In the genomic region with DNA sequence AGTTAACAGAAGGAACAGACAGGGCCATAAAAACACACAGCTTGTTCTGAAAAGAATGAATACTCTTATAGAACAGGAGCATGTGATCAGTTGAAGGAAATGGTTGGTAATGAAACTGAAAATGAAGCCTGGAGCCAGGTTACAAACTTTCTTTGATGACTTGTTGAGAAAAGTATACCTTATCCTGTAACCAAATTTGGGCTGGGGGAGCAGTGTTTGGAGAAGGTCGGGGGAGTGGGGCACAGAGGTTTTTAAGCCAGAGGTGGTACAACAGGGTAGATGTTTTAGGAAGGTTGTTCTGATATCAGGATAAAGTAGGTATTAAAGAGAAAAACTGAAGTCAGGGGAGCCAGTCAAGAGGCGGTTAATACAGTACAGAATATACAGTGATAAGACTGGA, we compare ENCODE assay signal across 10 cellular contexts. TPM values are rescaled to one million over a fixed set of nuclear protein-coding genes. Genes with fewer than 3 reads are reported as not detected.
DNase-seq lines count a peak whose midpoint lies in the region; ATAC-seq lines count a peak whose summit lies in the region.
"Had no signal": no experiment of that assay in that cellular context is flagged by ENCODE, and none has a peak within 500 bp of the region (broad histone marks: within the 10 kb centered on the region; RNA-seq: fewer than 3 reads in every experiment).

No MANE protein-coding gene starts in this region.

- H3K4me3 ChIP-seq in Jurkat, Clone E6-1 (ENCODE audit: low read length): no peak overlapping the region

- H3K27ac Mint-ChIP-seq in activated naive CD4-positive, alpha-beta T cell treated with anti-CD3 and anti-CD28 coated beads, Interleukin-2, amount 50 U/mL, for 24 hours: peak overlapping the region; percentile 97

- H3K9me3 Mint-ChIP-seq in activated naive CD4-positive, alpha-beta T cell treated with anti-CD3 and anti-CD28 coated beads, Interleukin-2, amount 50 U/mL, for 24 hours: no peaks in the 10 kb centered on the region

- H3K4me3 Mint-ChIP-seq in activated naive CD4-positive, alpha-beta T cell treated with anti-CD3 and anti-CD28 coated beads, Interleukin-2, amount 50 U/mL, for 24 hours: peak overlapping the region; percentile 71

- peaks cover 47% of the 10 kb centered on the region for H3K4me1 Mint-ChIP-seq in activated naive CD4-positive, alpha-beta T cell treated with anti-CD3 and anti-CD28 coated beads, Interleukin-2, amount 50 U/mL, for 24 hours

- H3K27me3 Mint-ChIP-seq in activated naive CD4-positive, alpha-beta T cell treated with anti-CD3 and anti-CD28 coated beads, Interleukin-2, amount 50 U/mL, for 24 hours: no peaks in the 10 kb centered on the region

- ATAC-seq in HG02759 (IDR thresholded peaks at IDR 0.05; ENCODE audit: unreplicated experiment): peak; percentile 95
- ATAC-seq in stimulated activated naive CD8-positive, alpha-beta T cell treated with anti-CD3 and anti-CD28 coated beads, Interleukin-15, Interleukin-2, amounts not matched to agents 100 U/mL and 50 U/mL, for 24 hours: peak; percentile 46
- ATAC-seq: foreskin keratinocyte had no signal

- DNase-seq in activated naive CD4-positive, alpha-beta T cell treated with anti-CD3 and anti-CD28 coated beads, Interleukin-2, amount 50 U/mL, for 16 hours: no peak
- DNase-seq in Jurkat, Clone E6-1 (ENCODE audit: low read depth, low spot score): peak; percentile 11
- DNase-seq in stimulated activated naive CD8-positive, alpha-beta T cell treated with anti-CD3 and anti-CD28 coated beads, Interleukin-15, Interleukin-2, amounts not matched to agents 100 U/mL and 50 U/mL, for 24 hours: no peak
- no peak for DNase-seq in NCI-H510A (lab: John Stamatoyannopoulos, UW)
- DNase-seq in SIG-M5 treated with dmso at 0.1 percent for 504 hours (lab: John Stamatoyannopoulos, UW; ENCODE audit: unreplicated experiment): no peak
- DNase-seq in NCI-H226: no peak
- DNase-seq: foreskin keratinocyte, NCI-H187 treated with DMSO at 0.1 percent for 48 hours had no signal

- H3K36me3 Mint-ChIP-seq in activated naive CD4-positive, alpha-beta T cell treated with anti-CD3 and anti-CD28 coated beads, Interleukin-2, amount 50 U/mL, for 24 hours: peaks cover 24% of the 10 kb centered on the region

RNA-seq across cellular contexts. Expression of gene GOLT1B, which starts 8.2 kb away (rescaled TPM):
- polyA plus RNA-seq in Jurkat, Clone E6-1 (2012; ENCODE audit: insufficient read depth, insufficient read length): 19.3 TPM

RNA-seq across cellular contexts. Expression of gene RECQL, which starts 8.3 kb away (rescaled TPM):
- 54.2 TPM for polyA plus RNA-seq in Jurkat, Clone E6-1 (2012; ENCODE audit: insufficient read depth, insufficient read length)

RNA-seq across cellular contexts. Expression of gene SPX, which starts 16.3 kb away (rescaled TPM):
- not detected for polyA plus RNA-seq in Jurkat, Clone E6-1 (2012; ENCODE audit: insufficient read depth, insufficient read length)
